8 cellular contexts compared by ENCODE assay signal in the genomic region with DNA sequence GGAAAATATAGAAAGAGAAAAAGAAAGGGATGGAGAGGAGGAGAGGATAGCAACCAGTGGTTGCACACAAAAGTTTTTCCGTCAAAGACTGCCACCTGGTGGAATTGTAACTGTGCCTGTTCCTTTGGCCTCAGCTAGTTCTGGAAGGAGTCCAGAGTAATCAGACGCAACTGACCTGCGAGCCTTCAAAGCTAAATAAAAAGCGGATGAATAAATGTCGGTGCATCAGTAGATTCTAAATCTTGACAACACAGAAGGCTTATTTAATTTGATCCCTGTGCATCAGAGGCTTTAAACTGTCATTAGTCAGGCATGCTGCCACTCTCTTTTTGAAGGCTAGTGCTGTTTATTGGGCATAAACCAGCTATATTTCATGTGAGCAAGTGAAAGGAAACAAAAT.
DNase-seq lines count a peak whose midpoint lies in the region; ATAC-seq and TF ChIP-seq lines count a peak whose summit lies in the region.

No MANE protein-coding gene starts in this region.

- H2BK5ac ChIP-seq in mesenchymal stem cell (ENCODE audit: low read depth, low read length, poor library complexity, severe bottlenecking): no peak overlapping the region

- H3K14ac ChIP-seq in mesenchymal stem cell (ENCODE audit: low read length in 2 of 2): no peak overlapping the region

- H3K4me2 ChIP-seq in mesenchymal stem cell (ENCODE audit: low read length, poor library complexity, severe bottlenecking): no peak overlapping the region

- POLR2A ChIA-PET in A673 (lab: Charles Lee; ENCODE audit: low non-redundant PET): no interaction called here

- TF ChIP-seq POLR2A in uterus (IDR thresholded peaks at IDR 0.05): no peak

- H2AK5ac ChIP-seq in mesenchymal stem cell (ENCODE audit: low read length, severe bottlenecking): no peak overlapping the region

- no peak overlapping the region for H2AFZ ChIP-seq in mesenchymal stem cell (ENCODE audit: low read depth, low read length)

- peak; percentile 65 for DNase-seq in A673 (ENCODE audit: low spot score)
- DNase-seq in NAMALWA (ENCODE audit: low spot score): peak; percentile 69
- DNase-seq in SK-MEL-5 (ENCODE audit: low read depth, low spot score): peak; percentile 75
- peak; percentile 78 for DNase-seq in choroid plexus epithelial cell (ENCODE audit: low read depth)
- DNase-seq in mesenchymal stem cell: peak; percentile 18
- DNase-seq in uterus: peak; percentile 17 to 25

- H3K36me3 ChIP-seq in A673 (ENCODE audit: insufficient read depth, low read length, poor library complexity, severe bottlenecking) (no peaks in the 10 kb centered on the region), mesenchymal stem cell (ENCODE audit: control insufficient read depth in 1 of 2, insufficient read depth in 2 of 2, low read depth in 1 of 2, low read length in 2 of 2) (no peaks in the 10 kb centered on the region), uterus (no peaks in the 10 kb centered on the region)

- H2BK120ac ChIP-seq in mesenchymal stem cell (ENCODE audit: low read depth, low read length): no peak overlapping the region

- no peaks in the 10 kb centered on the region for H3K79me1 ChIP-seq in mesenchymal stem cell (replicated peaks; ENCODE audit: low read length, poor library complexity, severe bottlenecking)

- no peak overlapping the region for H3K27ac ChIP-seq in A673 (ENCODE audit: low read depth, low read length, poor library complexity, severe bottlenecking)
- H3K27ac ChIP-seq in mesenchymal stem cell (ENCODE audit: low read length, poor library complexity, severe bottlenecking): no peak overlapping the region
- no peak overlapping the region for H3K27ac ChIP-seq in uterus

- in situ Hi-C loops in SK-MEL-5 (cut with HindIII; ENCODE audit: low pct_unique_long_range_greater_than_20kb, low sequenced_read_pairs): no loop called here

- no peak overlapping the region for H2BK15ac ChIP-seq in mesenchymal stem cell (ENCODE audit: low read depth, poor library complexity, severe bottlenecking)

- H4K91ac ChIP-seq in mesenchymal stem cell (ENCODE audit: low read length): no peak overlapping the region

- H3K4me1 ChIP-seq in A673 (ENCODE audit: insufficient read depth, low read length, poor library complexity, severe bottlenecking) (no peaks in the 10 kb centered on the region), mesenchymal stem cell (ENCODE audit: control insufficient read depth, insufficient read depth, low read depth, low read length) (no peaks in the 10 kb centered on the region), uterus (no peaks in the 10 kb centered on the region)

- no peak overlapping the region for H2BK12ac ChIP-seq in mesenchymal stem cell (ENCODE audit: low read length in 2 of 2)

- H3K27me3 ChIP-seq in A673 (replicated peaks; ENCODE audit: insufficient read depth, low read depth, low read length, poor library complexity) (no peaks in the 10 kb centered on the region), mesenchymal stem cell (ENCODE audit: control insufficient read depth in 1 of 2, insufficient read depth in 1 of 2, low read length in 2 of 2) (no peaks in the 10 kb centered on the region), uterus (no peaks in the 10 kb centered on the region)

- H3K18ac ChIP-seq in mesenchymal stem cell (ENCODE audit: low read depth in 1 of 2, low read length in 2 of 2): no peak overlapping the region

- no peak overlapping the region for H3K23ac ChIP-seq in mesenchymal stem cell (ENCODE audit: low read length in 2 of 2)

- H4K8ac ChIP-seq in mesenchymal stem cell (ENCODE audit: low read length): no peak overlapping the region

- H3K9ac ChIP-seq in mesenchymal stem cell (ENCODE audit: low read length): no peak overlapping the region

- WGBS in mesenchymal stem cell: 20% methylated on average over 3 of the region's 5 CpGs

- peak; percentile 79 for ATAC-seq in HG02623 (IDR thresholded peaks at IDR 0.05; ENCODE audit: unreplicated experiment)

- H3K4ac ChIP-seq in mesenchymal stem cell (ENCODE audit: low read depth in 1 of 2, low read length in 2 of 2): no peak overlapping the region

- TF ChIP-seq CTCF in A673 (conservative IDR thresholded peaks at IDR 0.05; ENCODE audit: low read depth, low read length) (peak; percentile 85), GM12872 (IDR thresholded peaks at IDR 0.05; ENCODE audit: insufficient read depth, low read depth, low read length) (peak; percentile 79), choroid plexus epithelial cell (conservative IDR thresholded peaks at IDR 0.05; ENCODE audit: low read depth, low read length) (peak; percentile 83), uterus (IDR thresholded peaks at IDR 0.05) (peak; percentile 22 to 39 (median 36))

- no TSS peak for BruUV-seq in A673 (replicated peaks; lab: Mats Ljungman, UMichigan)

- intact Hi-C loops in A673 (cut with micrococcal nuclease; ENCODE audit: unreplicated experiment): loop anchor here (10.0 kb wide), 1 partner anchor 107 kb away; no protein-coding TSS in a partner anchor
- intact Hi-C loops in uterus (cut with DNase I; ENCODE audit: low total_unique reads): no loop called here

- CTCF ChIA-PET in A673 (lab: Charles Lee): interaction anchor here (1.0 kb wide), 1 partner anchor 71 kb away, joined by 3 read pairs; no protein-coding TSS in a partner anchor

- H3K9me3 ChIP-seq in A673 (ENCODE audit: low read depth, low read length, poor library complexity, severe bottlenecking) (no peaks in the 10 kb centered on the region), mesenchymal stem cell (ENCODE audit: control insufficient read depth, low read length) (no peaks in the 10 kb centered on the region), uterus (no peaks in the 10 kb centered on the region)

- H3K4me3 ChIP-seq in A673 (ENCODE audit: low read depth, low read length, poor library complexity, severe bottlenecking) (no peak overlapping the region), choroid plexus epithelial cell (ENCODE audit: low read depth, low read length) (no peak overlapping the region), mesenchymal stem cell (ENCODE audit: insufficient read depth in 1 of 2, low read depth in 1 of 2, low read length in 2 of 2) (no peak overlapping the region), uterus (no peak overlapping the region)

Comparison
In these comparisons a context has a peak if more than half of its experiments do, and no peak if none do; other contexts are left out.
1. DNase-seq: peak in every context shown above with its lines; median percentile 78 in choroid plexus epithelial cell; 75 in SK-MEL-5; 69 in NAMALWA; 65 in A673; 21 in uterus; 18 in mesenchymal stem cell.